In the genomic region with DNA sequence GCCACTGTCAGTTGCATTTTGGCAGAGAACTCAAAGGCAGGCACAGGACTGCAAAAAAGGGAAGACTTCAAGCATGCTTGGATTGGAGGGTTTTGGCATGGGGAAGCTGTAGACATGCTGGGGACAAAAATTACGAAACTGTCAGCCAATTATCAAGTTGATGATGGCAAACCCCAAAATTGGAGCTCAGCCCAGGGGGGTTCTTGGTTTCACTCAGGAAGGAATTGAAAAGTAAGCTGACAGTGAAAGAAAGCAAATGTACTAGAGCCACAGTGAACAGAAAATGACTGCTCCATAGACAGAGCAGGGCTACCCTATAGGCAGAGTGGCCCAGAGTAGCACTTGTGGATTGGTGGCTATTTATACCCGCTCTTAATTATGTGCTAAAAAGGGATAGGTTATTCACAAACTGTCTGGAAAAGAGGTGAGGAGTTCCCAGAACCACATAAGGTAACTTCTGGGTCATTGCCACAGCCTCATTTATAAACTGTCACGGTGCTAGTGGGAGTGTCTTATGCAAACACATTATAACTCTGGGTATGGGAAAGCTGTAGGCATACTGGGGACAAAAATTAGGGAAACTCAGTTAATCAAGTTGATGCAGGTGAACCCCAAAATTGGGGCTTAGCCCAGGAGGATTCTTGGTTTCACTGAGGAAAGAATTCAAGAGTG, we compare ENCODE assay signal across 1 cellular context.
TF ChIP-seq lines count a peak whose summit lies in the region.

No MANE protein-coding gene starts in this region.

TF ChIP-seq in GM23338, 12 proteins besides CTCF, POLR2A, EP300 and RAD21 (continued from another document):
- TF ChIP-seq, protein P1, sequence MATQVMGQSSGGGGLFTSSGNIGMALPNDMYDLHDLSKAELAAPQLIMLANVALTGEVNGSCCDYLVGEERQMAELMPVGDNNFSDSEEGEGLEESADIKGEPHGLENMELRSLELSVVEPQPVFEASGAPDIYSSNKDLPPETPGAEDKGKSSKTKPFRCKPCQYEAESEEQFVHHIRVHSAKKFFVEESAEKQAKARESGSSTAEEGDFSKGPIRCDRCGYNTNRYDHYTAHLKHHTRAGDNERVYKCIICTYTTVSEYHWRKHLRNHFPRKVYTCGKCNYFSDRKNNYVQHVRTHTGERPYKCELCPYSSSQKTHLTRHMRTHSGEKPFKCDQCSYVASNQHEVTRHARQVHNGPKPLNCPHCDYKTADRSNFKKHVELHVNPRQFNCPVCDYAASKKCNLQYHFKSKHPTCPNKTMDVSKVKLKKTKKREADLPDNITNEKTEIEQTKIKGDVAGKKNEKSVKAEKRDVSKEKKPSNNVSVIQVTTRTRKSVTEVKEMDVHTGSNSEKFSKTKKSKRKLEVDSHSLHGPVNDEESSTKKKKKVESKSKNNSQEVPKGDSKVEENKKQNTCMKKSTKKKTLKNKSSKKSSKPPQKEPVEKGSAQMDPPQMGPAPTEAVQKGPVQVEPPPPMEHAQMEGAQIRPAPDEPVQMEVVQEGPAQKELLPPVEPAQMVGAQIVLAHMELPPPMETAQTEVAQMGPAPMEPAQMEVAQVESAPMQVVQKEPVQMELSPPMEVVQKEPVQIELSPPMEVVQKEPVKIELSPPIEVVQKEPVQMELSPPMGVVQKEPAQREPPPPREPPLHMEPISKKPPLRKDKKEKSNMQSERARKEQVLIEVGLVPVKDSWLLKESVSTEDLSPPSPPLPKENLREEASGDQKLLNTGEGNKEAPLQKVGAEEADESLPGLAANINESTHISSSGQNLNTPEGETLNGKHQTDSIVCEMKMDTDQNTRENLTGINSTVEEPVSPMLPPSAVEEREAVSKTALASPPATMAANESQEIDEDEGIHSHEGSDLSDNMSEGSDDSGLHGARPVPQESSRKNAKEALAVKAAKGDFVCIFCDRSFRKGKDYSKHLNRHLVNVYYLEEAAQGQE (IDR thresholded peaks at IDR 0.05; ENCODE audit: unreplicated experiment): no peak
- TF ChIP-seq EZH2phosphoT487 (IDR thresholded peaks at IDR 0.05; ENCODE audit: unreplicated experiment): no peak
TF ChIP-seq in GM23338: peak in this region for 0.
